Comparison of ENCODE assay signal across 31 cellular contexts in the genomic region with DNA sequence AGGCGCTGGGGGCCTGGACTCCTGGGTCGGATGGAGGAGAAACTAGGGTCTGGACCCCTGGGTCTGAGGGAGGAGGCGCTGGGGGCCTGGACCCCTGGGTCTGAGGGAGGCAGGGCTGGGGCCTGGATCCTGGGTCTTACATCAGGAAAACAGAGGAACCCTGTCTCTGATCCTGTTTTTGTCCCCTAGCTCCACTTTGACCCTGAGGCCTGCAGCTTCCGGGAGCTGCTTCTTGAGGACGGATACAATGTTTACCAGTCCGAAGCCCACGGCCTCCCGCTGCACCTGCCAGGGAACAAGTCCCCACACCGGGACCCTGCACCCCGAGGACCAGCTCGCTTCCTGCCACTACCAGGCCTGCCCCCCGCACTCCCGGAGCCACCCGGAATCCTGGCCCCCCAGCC. TPM values are rescaled to one million over a fixed set of nuclear protein-coding genes. Genes with fewer than 3 reads are reported as not detected.
"Had no signal": no experiment of that assay in that cellular context is flagged by ENCODE, and none has a peak within 500 bp of the region (broad histone marks: within the 10 kb centered on the region; RNA-seq: fewer than 3 reads in every experiment).

No MANE protein-coding gene starts in this region.

- H3K4me1 ChIP-seq: prostate gland had no signal

- H3K9me3 Mint-ChIP-seq: naive thymus-derived CD8-positive, alpha-beta T cell; nephron; neural crest cell; stimulated activated effector memory CD8-positive, alpha-beta T cell treated with anti-CD3 and anti-CD28 coated beads, Interleukin-12 subunit alpha, Interleukin-12 subunit beta, amount 100 ng/mL, for 72 hours; stimulated activated naive CD8-positive, alpha-beta T cell treated with anti-CD3 and anti-CD28 coated beads, Interleukin-15, Interleukin-2, amounts not matched to agents 100 ng/mL and 50 ng/mL, for 24 hours had no signal

- H2AFZ ChIP-seq: hepatocyte had no signal

- ATAC-seq: heart left ventricle; left ventricle myocardium superior; lower lobe of right lung; naive thymus-derived CD8-positive, alpha-beta T cell; right cardiac atrium; stimulated activated effector memory CD8-positive, alpha-beta T cell treated with anti-CD3 and anti-CD28 coated beads, Interleukin-12 subunit alpha, Interleukin-12 subunit beta, amount 100 ng/mL, for 72 hours; upper lobe of right lung had no signal

- H3K4me3 ChIP-seq: heart left ventricle, hepatocyte, lower lobe of right lung, ovary, prostate gland, sigmoid colon, spleen, suprapubic skin, thoracic aorta, tibial artery, upper lobe of right lung had no signal

- H3K27ac ChIP-seq: heart left ventricle, hepatocyte, lower lobe of right lung, neutrophil, ovary, prostate gland, sigmoid colon, spleen, suprapubic skin, thoracic aorta, tibial artery, upper lobe of right lung had no signal

- H3K36me3 ChIP-seq: heart left ventricle, lower lobe of right lung, neutrophil, ovary, prostate gland, sigmoid colon, spleen, suprapubic skin, thoracic aorta, tibial artery, upper lobe of right lung had no signal

- H3K79me2 ChIP-seq: hepatocyte had no signal

- H3K9me3 ChIP-seq: heart left ventricle, lower lobe of right lung, neutrophil, ovary, prostate gland, sigmoid colon, spleen, suprapubic skin, thoracic aorta, tibial artery, upper lobe of right lung had no signal

- H3K4me2 ChIP-seq: hepatocyte had no signal

- DNase-seq: islet precursor cell; left ventricle myocardium superior; lower lobe of right lung; mammary epithelial cell; mesenchymal stem cell; naive thymus-derived CD8-positive, alpha-beta T cell; occipital lobe; ovary; retina; sigmoid colon; small intestine; spleen; stimulated activated CD4-positive, alpha-beta T cell treated with anti-CD3 and anti-CD28 coated beads, Interleukin-4, amount 100 ng/mL, for 24 hours; stimulated activated naive CD4-positive, alpha-beta T cell; tibial artery; trophoblast cell; upper lobe of right lung had no signal

- H3K36me3 Mint-ChIP-seq: naive thymus-derived CD8-positive, alpha-beta T cell; stimulated activated effector memory CD8-positive, alpha-beta T cell treated with anti-CD3 and anti-CD28 coated beads, Interleukin-12 subunit alpha, Interleukin-12 subunit beta, amount 100 ng/mL, for 72 hours had no signal

- H3K27me3 ChIP-seq: ovary, upper lobe of right lung had no signal

- H3K27ac Mint-ChIP-seq: naive thymus-derived CD8-positive, alpha-beta T cell; nephron; stimulated activated effector memory CD8-positive, alpha-beta T cell treated with anti-CD3 and anti-CD28 coated beads, Interleukin-12 subunit alpha, Interleukin-12 subunit beta, amount 100 ng/mL, for 72 hours; stimulated activated naive CD8-positive, alpha-beta T cell treated with anti-CD3 and anti-CD28 coated beads, Interleukin-15, Interleukin-2, amounts not matched to agents 100 ng/mL and 50 ng/mL, for 24 hours had no signal

- H3K4me3 Mint-ChIP-seq: naive thymus-derived CD8-positive, alpha-beta T cell; nephron; neural crest cell; stimulated activated effector memory CD8-positive, alpha-beta T cell treated with anti-CD3 and anti-CD28 coated beads, Interleukin-12 subunit alpha, Interleukin-12 subunit beta, amount 100 ng/mL, for 72 hours; stimulated activated naive CD8-positive, alpha-beta T cell treated with anti-CD3 and anti-CD28 coated beads, Interleukin-15, Interleukin-2, amounts not matched to agents 100 ng/mL and 50 ng/mL, for 24 hours had no signal

RNA-seq across cellular contexts. Expression of gene FGF21, which starts 2.4 kb away (rescaled TPM):
- total RNA-seq: heart left ventricle; hepatocyte; left ventricle myocardium superior; lower lobe of right lung; mammary epithelial cell; mucosa of gallbladder; naive thymus-derived CD8-positive, alpha-beta T cell; neural crest cell; occipital lobe; ovary; prostate gland; right cardiac atrium; sigmoid colon; spleen; subcutaneous adipose tissue; suprapubic skin; thoracic aorta; upper lobe of right lung had no signal
- polyA plus RNA-seq: heart left ventricle; hepatocyte; mammary epithelial cell; naive thymus-derived CD8-positive, alpha-beta T cell; ovary; right cardiac atrium; sigmoid colon; spleen had no signal

RNA-seq across cellular contexts. Expression of gene FUT1, which starts 5.3 kb away (rescaled TPM):
- total RNA-seq: naive thymus-derived CD8-positive, alpha-beta T cell had no signal
- polyA plus RNA-seq: naive thymus-derived CD8-positive, alpha-beta T cell had no signal

RNA-seq across cellular contexts. Expression of gene IZUMO1, which starts 11.0 kb away (rescaled TPM):
- total RNA-seq: left lobe of liver; naive thymus-derived CD8-positive, alpha-beta T cell; sigmoid colon; thoracic aorta had no signal
- polyA plus RNA-seq: naive thymus-derived CD8-positive, alpha-beta T cell had no signal

RNA-seq across cellular contexts. Expression of gene MAMSTR, which starts 38.2 kb away (rescaled TPM):
- total RNA-seq: thoracic aorta had no signal
